Comparison of ENCODE assay signal across 2 cellular contexts in the genomic region with DNA sequence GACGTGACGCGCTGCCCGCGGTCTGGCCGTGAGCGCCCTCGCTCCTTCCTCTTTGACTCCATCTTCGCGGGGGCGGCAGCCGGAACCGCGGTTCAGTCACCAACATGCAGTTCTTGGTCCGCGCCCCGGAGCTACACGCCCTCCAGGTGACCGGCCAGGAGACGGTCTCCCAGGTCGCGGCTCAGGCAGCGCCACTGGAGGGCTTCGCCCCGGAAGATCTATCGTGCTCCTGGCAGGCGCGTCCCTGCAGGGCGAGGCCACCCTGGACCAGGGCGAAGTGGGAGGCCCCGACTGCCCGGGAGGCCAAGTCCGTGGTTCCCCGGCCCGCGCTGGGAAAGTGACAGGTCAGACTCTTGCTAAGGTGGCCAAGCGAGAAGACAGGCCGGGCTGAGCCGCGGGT.
TF ChIP-seq lines count a peak whose summit lies in the region.

No MANE protein-coding gene starts in this region.

TF ChIP-seq in A549, 52 proteins besides CTCF, POLR2A, EP300 and RAD21:
- TF ChIP-seq PHF8 (IDR thresholded peaks at IDR 0.05; ENCODE audit: borderline replicate concordance, low read depth) (no peak), MYC (IDR thresholded peaks at IDR 0.05; ENCODE audit: borderline replicate concordance, low read length) (no peak), EHF (CRISPR knock-in tag; IDR thresholded peaks at IDR 0.05) (no peak), POLR2AphosphoS2 (conservative IDR thresholded peaks at IDR 0.05; ENCODE audit: low read length) (no peak), NPAS2 (CRISPR knock-in tag; IDR thresholded peaks at IDR 0.05; ENCODE audit: borderline replicate concordance) (no peak), NR3C1 (IDR thresholded peaks at IDR 0.05) (no peak), EHMT2 (IDR thresholded peaks at IDR 0.05; ENCODE audit: low read depth) (no peak)
- TF ChIP-seq, protein P1, sequence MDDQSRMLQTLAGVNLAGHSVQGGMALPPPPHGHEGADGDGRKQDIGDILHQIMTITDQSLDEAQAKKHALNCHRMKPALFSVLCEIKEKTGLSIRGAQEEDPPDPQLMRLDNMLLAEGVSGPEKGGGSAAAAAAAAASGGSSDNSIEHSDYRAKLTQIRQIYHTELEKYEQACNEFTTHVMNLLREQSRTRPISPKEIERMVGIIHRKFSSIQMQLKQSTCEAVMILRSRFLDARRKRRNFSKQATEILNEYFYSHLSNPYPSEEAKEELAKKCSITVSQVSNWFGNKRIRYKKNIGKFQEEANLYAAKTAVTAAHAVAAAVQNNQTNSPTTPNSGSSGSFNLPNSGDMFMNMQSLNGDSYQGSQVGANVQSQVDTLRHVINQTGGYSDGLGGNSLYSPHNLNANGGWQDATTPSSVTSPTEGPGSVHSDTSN (IDR thresholded peaks at IDR 0.05): no peak

TF ChIP-seq in GM23338, 12 proteins besides CTCF, POLR2A, EP300 and RAD21:
- no peak for TF ChIP-seq NANOG (IDR thresholded peaks at IDR 0.05; ENCODE audit: borderline replicate concordance)
- TF ChIP-seq, protein P2, sequence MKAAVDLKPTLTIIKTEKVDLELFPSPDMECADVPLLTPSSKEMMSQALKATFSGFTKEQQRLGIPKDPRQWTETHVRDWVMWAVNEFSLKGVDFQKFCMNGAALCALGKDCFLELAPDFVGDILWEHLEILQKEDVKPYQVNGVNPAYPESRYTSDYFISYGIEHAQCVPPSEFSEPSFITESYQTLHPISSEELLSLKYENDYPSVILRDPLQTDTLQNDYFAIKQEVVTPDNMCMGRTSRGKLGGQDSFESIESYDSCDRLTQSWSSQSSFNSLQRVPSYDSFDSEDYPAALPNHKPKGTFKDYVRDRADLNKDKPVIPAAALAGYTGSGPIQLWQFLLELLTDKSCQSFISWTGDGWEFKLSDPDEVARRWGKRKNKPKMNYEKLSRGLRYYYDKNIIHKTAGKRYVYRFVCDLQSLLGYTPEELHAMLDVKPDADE (IDR thresholded peaks at IDR 0.05): no peak
- TF ChIP-seq POLR2AphosphoS5 (IDR thresholded peaks at IDR 0.05; ENCODE audit: low read depth): no peak
- TF ChIP-seq STAT1 (IDR thresholded peaks at IDR 0.05; ENCODE audit: unreplicated experiment): no peak
- TF ChIP-seq, protein P3, sequence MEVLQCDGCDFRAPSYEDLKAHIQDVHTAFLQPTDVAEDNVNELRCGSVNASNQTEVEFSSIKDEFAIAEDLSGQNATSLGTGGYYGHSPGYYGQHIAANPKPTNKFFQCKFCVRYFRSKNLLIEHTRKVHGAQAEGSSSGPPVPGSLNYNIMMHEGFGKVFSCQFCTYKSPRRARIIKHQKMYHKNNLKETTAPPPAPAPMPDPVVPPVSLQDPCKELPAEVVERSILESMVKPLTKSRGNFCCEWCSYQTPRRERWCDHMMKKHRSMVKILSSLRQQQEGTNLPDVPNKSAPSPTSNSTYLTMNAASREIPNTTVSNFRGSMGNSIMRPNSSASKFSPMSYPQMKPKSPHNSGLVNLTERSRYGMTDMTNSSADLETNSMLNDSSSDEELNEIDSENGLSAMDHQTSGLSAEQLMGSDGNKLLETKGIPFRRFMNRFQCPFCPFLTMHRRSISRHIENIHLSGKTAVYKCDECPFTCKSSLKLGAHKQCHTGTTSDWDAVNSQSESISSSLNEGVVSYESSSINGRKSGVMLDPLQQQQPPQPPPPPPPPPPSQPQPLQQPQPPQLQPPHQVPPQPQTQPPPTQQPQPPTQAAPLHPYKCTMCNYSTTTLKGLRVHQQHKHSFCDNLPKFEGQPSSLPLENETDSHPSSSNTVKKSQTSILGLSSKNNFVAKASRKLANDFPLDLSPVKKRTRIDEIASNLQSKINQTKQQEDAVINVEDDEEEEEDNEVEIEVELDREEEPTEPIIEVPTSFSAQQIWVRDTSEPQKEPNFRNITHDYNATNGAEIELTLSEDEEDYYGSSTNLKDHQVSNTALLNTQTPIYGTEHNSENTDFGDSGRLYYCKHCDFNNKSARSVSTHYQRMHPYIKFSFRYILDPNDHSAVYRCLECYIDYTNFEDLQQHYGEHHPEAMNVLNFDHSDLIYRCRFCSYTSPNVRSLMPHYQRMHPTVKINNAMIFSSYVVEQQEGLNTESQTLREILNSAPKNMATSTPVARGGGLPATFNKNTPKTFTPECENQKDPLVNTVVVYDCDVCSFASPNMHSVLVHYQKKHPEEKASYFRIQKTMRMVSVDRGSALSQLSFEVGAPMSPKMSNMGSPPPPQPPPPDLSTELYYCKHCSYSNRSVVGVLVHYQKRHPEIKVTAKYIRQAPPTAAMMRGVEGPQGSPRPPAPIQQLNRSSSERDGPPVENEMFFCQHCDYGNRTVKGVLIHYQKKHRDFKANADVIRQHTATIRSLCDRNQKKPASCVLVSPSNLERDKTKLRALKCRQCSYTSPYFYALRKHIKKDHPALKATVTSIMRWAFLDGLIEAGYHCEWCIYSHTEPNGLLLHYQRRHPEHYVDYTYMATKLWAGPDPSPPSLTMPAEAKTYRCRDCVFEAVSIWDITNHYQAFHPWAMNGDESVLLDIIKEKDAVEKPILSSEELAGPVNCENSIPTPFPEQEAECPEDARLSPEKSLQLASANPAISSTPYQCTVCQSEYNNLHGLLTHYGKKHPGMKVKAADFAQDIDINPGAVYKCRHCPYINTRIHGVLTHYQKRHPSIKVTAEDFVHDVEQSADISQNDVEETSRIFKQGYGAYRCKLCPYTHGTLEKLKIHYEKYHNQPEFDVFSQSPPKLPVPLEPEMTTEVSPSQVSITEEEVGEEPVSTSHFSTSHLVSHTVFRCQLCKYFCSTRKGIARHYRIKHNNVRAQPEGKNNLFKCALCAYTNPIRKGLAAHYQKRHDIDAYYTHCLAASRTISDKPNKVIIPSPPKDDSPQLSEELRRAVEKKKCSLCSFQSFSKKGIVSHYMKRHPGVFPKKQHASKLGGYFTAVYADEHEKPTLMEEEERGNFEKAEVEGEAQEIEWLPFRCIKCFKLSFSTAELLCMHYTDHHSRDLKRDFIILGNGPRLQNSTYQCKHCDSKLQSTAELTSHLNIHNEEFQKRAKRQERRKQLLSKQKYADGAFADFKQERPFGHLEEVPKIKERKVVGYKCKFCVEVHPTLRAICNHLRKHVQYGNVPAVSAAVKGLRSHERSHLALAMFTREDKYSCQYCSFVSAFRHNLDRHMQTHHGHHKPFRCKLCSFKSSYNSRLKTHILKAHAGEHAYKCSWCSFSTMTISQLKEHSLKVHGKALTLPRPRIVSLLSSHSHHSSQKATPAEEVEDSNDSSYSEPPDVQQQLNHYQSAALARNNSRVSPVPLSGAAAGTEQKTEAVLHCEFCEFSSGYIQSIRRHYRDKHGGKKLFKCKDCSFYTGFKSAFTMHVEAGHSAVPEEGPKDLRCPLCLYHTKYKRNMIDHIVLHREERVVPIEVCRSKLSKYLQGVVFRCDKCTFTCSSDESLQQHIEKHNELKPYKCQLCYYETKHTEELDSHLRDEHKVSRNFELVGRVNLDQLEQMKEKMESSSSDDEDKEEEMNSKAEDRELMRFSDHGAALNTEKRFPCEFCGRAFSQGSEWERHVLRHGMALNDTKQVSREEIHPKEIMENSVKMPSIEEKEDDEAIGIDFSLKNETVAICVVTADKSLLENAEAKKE (CRISPR knock-in tag; IDR thresholded peaks at IDR 0.05): no peak
- TF ChIP-seq, protein P4, sequence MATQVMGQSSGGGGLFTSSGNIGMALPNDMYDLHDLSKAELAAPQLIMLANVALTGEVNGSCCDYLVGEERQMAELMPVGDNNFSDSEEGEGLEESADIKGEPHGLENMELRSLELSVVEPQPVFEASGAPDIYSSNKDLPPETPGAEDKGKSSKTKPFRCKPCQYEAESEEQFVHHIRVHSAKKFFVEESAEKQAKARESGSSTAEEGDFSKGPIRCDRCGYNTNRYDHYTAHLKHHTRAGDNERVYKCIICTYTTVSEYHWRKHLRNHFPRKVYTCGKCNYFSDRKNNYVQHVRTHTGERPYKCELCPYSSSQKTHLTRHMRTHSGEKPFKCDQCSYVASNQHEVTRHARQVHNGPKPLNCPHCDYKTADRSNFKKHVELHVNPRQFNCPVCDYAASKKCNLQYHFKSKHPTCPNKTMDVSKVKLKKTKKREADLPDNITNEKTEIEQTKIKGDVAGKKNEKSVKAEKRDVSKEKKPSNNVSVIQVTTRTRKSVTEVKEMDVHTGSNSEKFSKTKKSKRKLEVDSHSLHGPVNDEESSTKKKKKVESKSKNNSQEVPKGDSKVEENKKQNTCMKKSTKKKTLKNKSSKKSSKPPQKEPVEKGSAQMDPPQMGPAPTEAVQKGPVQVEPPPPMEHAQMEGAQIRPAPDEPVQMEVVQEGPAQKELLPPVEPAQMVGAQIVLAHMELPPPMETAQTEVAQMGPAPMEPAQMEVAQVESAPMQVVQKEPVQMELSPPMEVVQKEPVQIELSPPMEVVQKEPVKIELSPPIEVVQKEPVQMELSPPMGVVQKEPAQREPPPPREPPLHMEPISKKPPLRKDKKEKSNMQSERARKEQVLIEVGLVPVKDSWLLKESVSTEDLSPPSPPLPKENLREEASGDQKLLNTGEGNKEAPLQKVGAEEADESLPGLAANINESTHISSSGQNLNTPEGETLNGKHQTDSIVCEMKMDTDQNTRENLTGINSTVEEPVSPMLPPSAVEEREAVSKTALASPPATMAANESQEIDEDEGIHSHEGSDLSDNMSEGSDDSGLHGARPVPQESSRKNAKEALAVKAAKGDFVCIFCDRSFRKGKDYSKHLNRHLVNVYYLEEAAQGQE (IDR thresholded peaks at IDR 0.05; ENCODE audit: unreplicated experiment): no peak
- TF ChIP-seq ZNF331 (CRISPR knock-in tag; IDR thresholded peaks at IDR 0.05; ENCODE audit: low read depth): no peak
- no peak for TF ChIP-seq ZNF114 (CRISPR knock-in tag; IDR thresholded peaks at IDR 0.05)
- TF ChIP-seq CREB1 (CRISPR knock-in tag; IDR thresholded peaks at IDR 0.05; ENCODE audit: low read depth): no peak
- no peak for TF ChIP-seq EZH2phosphoT487 (IDR thresholded peaks at IDR 0.05; ENCODE audit: unreplicated experiment)
TF ChIP-seq in GM23338: peak in this region for 0.
